ENCODE assay signal across 1 cellular context in the genomic region with DNA sequence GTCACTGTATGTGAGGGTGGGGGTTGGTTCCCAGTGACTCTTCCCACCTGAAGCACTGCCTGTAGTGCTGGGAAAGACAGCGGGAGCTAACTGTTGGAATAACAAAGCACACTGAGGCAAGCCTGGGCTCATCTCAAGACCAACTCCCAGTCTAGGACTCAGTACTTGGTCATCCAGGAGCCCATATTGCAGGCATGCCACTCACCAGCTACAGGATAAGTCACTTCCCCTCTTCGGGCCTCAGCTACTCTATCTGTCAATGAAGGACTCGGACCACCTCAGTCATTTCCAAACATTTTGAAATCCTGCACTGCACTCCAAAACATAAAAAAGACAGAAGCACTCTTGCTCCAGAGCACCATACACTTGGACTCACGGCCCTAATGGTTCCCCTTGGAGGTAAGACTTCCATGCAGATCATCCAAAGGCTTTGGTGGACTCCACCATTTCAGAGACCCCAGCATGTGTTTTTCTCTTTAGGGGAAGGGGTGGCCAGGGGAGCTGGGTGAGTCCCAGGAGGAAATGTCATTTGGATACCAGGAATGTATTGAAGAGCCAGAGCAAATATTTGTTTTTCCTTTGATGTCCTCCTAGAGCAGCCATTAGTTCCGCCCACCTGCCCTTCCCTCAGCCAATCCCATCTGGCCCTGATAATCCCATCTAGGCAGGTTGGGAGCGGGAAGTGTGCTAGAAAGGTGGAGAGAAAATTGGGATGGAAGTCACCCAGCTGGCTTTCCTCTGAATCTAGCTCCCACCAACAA.
TF ChIP-seq lines count a peak whose summit lies in the region.

No MANE protein-coding gene starts in this region.

TF ChIP-seq in IMR-90, 13 proteins besides CTCF, POLR2A, EP300 and RAD21 (continued from another document):
- no peak for TF ChIP-seq NFE2L2 (IDR thresholded peaks at IDR 0.05; ENCODE audit: low read depth, low read length)
- no peak for TF ChIP-seq MAFK (IDR thresholded peaks at IDR 0.05; ENCODE audit: low read depth, low read length)
- TF ChIP-seq CEBPB (IDR thresholded peaks at IDR 0.05; ENCODE audit: low read depth, low read length), result no peak
- TF ChIP-seq RFX5 (IDR thresholded peaks at IDR 0.05; ENCODE audit: low read depth, low read length), result no peak
- TF ChIP-seq MXI1 (IDR thresholded peaks at IDR 0.05; ENCODE audit: borderline replicate concordance, low read depth, low read length), result no peak
- TF ChIP-seq, protein P1, sequence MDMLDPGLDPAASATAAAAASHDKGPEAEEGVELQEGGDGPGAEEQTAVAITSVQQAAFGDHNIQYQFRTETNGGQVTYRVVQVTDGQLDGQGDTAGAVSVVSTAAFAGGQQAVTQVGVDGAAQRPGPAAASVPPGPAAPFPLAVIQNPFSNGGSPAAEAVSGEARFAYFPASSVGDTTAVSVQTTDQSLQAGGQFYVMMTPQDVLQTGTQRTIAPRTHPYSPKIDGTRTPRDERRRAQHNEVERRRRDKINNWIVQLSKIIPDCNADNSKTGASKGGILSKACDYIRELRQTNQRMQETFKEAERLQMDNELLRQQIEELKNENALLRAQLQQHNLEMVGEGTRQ (IDR thresholded peaks at IDR 0.05; ENCODE audit: low read depth, low read length), result no peak
- no peak for TF ChIP-seq FOS (IDR thresholded peaks at IDR 0.05; ENCODE audit: low read depth, low read length)
- TF ChIP-seq SMC3 (IDR thresholded peaks at IDR 0.05; ENCODE audit: low read depth, low read length), result no peak
- no peak for TF ChIP-seq ELK1 (IDR thresholded peaks at IDR 0.05; ENCODE audit: borderline replicate concordance, low read depth, low read length)
- no peak for TF ChIP-seq BHLHE40 (IDR thresholded peaks at IDR 0.05; ENCODE audit: low read depth, low read length)
